In the genomic region with DNA sequence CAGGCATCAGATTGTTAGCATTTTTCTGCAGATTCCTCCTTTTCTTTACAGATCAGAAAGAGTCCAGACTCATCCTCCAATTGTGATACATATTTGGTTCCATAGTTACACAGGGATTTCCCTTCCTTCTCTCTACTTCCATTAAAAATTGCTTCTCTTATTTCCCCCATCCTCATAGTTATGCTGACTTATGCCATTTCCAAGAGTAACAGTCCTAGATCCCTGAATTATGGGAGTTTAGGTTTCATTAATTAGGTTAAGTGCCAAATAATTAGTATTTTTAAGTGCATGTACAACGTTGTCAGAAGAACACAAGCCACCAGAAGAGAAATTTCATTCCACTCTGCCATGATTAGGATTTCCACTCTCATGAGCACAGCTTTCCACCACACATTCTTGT, we compare ENCODE assay signal across 10 cellular contexts.
"Had no signal": no experiment of that assay in that cellular context is flagged by ENCODE, and none has a peak within 500 bp of the region (broad histone marks: within the 10 kb centered on the region; RNA-seq: fewer than 3 reads in every experiment).

No MANE protein-coding gene starts in this region.

- DNase-seq: GM23248, GOT3, H7, HFFc6, IMR-90, KG1 had no signal

- H3K9ac ChIP-seq: GM23248 had no signal

- H3K4me1 ChIP-seq: HAP-1 had no signal

- H3K4me3 ChIP-seq: GM23248, HAP-1, K562 had no signal

- H2AFZ ChIP-seq: GM23248 had no signal

- FAIRE-seq: K562 had no signal

- H3K27ac ChIP-seq: GM23248, HL-60 had no signal

- H3K36me3 ChIP-seq: HAP-1 had no signal

- ATAC-seq: HCT116, K562 had no signal

- H3K9me3 ChIP-seq: HAP-1 had no signal
